15 cellular contexts compared by ENCODE assay signal in the genomic region with DNA sequence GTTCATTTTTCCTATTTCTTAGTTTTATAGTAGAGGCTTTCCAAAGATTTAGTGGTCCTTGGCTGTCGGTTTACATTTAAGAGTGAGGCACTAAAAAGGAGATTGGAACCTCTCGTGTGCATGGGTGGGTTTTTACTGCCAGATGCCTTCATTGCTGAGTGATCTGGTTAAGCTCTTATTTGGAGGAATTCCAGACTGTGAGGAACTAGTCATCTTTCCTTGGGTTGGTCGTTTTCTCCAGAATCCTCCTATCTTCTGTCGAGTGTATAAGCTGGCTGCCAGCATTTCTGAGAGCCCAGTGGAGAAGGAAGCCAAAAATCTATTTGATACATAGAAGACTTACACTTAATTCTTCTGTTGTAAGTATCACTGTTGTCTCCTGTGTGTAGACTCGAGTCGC. TPM values are rescaled to one million over a fixed set of nuclear protein-coding genes. Genes with fewer than 3 reads are reported as not detected.
DNase-seq lines count a peak whose midpoint lies in the region; ATAC-seq lines count a peak whose summit lies in the region.
"Had no signal": no experiment of that assay in that cellular context is flagged by ENCODE, and none has a peak within 500 bp of the region (broad histone marks: within the 10 kb centered on the region; RNA-seq: fewer than 3 reads in every experiment).

No MANE protein-coding gene starts in this region.

- H2AFZ ChIP-seq in ACC112 (ENCODE audit: low read length, unreplicated experiment) (no peak overlapping the region), GM23248 (no peak overlapping the region)

- peaks cover 84% of the 10 kb centered on the region for H3K79me2 ChIP-seq in ACC112 (ENCODE audit: control insufficient read depth, insufficient read depth, low read length, unreplicated experiment)
- peaks cover 100% of the 10 kb centered on the region for H3K79me2 ChIP-seq in GM23248 (ENCODE audit: insufficient read depth)

- H3K9me2 ChIP-seq in GM23248 (ENCODE audit: insufficient read depth): no peaks in the 10 kb centered on the region

- ATAC-seq in HG03159 (IDR thresholded peaks at IDR 0.05; ENCODE audit: unreplicated experiment): no peak
- ATAC-seq: activated CD8-positive, alpha-beta memory T cell treated with anti-CD3 and anti-CD28 coated beads, Interleukin-2, amount 10 ng/mL, durations not matched to agents 7 days and 5 days; body of pancreas had no signal

- DNase-seq in GM23248 (peak; percentile 83), amniotic epithelial cell (ENCODE audit: low read depth) (peak; percentile 78), hepatic stellate cell (ENCODE audit: low spot score) (peak; percentile 19), NCI-H1105 treated with DMSO at 0.1 percent for 48 hours (lab: John Stamatoyannopoulos, UW) (no peak), NCI-H2171 treated with DMSO at 0.1 percent for 48 hours (lab: John Stamatoyannopoulos, UW) (no peak), ACHN (no peak)
- DNase-seq: activated CD8-positive, alpha-beta memory T cell treated with anti-CD3 and anti-CD28 coated beads, Interleukin-2, amount 10 ng/mL, durations not matched to agents 7 days and 5 days; body of pancreas; NCI-H1092 treated with DMSO at 0.1 percent for 48 hours; NCI-H524 treated with DMSO at 0.1 percent for 48 hours; SHP77; stimulated activated CD4-positive, alpha-beta T cell treated with anti-CD3 and anti-CD28 coated beads, Interleukin-1b, Interleukin-23, amount 100 ng/mL, for 48 hours had no signal

- H4K20me1 ChIP-seq in GM23248 (ENCODE audit: insufficient read depth): peaks cover 46% of the 10 kb centered on the region

- H3K4me2 ChIP-seq in GM23248 (ENCODE audit: unreplicated experiment): no peak overlapping the region

- no peaks in the 10 kb centered on the region for H3K9me3 ChIP-seq in GM23248 (ENCODE audit: low read depth)
- H3K9me3 ChIP-seq: body of pancreas, prostate gland had no signal

- H3K4me1 ChIP-seq in ACC112 (ENCODE audit: control insufficient read depth, insufficient read depth, low read length, unreplicated experiment) (peaks cover 38% of the 10 kb centered on the region), GM23248 (ENCODE audit: insufficient read depth) (peaks cover 15% of the 10 kb centered on the region)
- H3K4me1 ChIP-seq: body of pancreas, prostate gland had no signal

- 55 to 63% methylated on average over 6 of the region's 6 CpGs for WGBS in GM23248 (ENCODE audit: low coverage in 1 of 2, low lambda C conversion rate in 2 of 2, missing lambda C conversion rate in 2 of 2), 2 experiments

- H3K27me3 ChIP-seq in ACC112 (ENCODE audit: insufficient read depth, low read length): no peaks in the 10 kb centered on the region
- no peaks in the 10 kb centered on the region for H3K27me3 ChIP-seq in GM23248 (replicated peaks; ENCODE audit: insufficient read depth)
- H3K27me3 ChIP-seq: body of pancreas had no signal

- H3K27ac ChIP-seq in ACC112 (ENCODE audit: low read depth, low read length) (peak overlapping the region; percentile 47), GM23248 (peak overlapping the region; percentile 42)
- H3K27ac ChIP-seq: body of pancreas, prostate gland had no signal

- peaks cover 68% of the 10 kb centered on the region for H3K36me3 ChIP-seq in ACC112 (ENCODE audit: insufficient read depth, low read length)
- H3K36me3 ChIP-seq in GM23248 (ENCODE audit: low read depth): peaks cover 68% of the 10 kb centered on the region

- 0 out of 2 replicates have a peak overlapping the region, but pooled peaks have one; percentile 10 for H3K9ac ChIP-seq in GM23248

- in situ Hi-C loops in GM23248 (cut with MboI) (no loop called here), ACHN (cut with HindIII; ENCODE audit: low pct_ligation_motif_present, low pct_unique_long_range_greater_than_20kb, low sequenced_read_pairs) (no loop called here)

- peaks cover 28% of the 10 kb centered on the region for H3F3A ChIP-seq in GM23248 (ENCODE audit: insufficient read depth)

- H3K4me3 ChIP-seq in ACC112 (ENCODE audit: low read depth, low read length) (no peak overlapping the region), GM23248 (no peak overlapping the region)
- H3K4me3 ChIP-seq: body of pancreas, prostate gland had no signal

RNA-seq across cellular contexts. Expression of a gene that starts 22.6 kb away (rescaled TPM):
- 149 and 175 TPM in 2 replicates for total RNA-seq in GM23248 (2014; rRNA removed; shearing (Covaris generic))
- polyA plus RNA-seq in GM23248 (2016; fragmentation: Nextera tagmentation; extraction: Ambion mirVana): 102 and 113 TPM in 2 replicates

RNA-seq across cellular contexts. Expression of a gene that starts 33.9 kb away (rescaled TPM):
- total RNA-seq in GM23248 (2014; rRNA removed; shearing (Covaris generic)): 17.8 and 21.4 TPM in 2 replicates
- polyA plus RNA-seq in GM23248 (2016; fragmentation: Nextera tagmentation; extraction: Ambion mirVana): 5.7 and 6.3 TPM in 2 replicates

Comparison
In these comparisons a context has a peak if more than half of its experiments do, and no peak if none do; other contexts are left out.
1. DNase-seq: peak in GM23248 (single experiment), amniotic epithelial cell (single experiment) and hepatic stellate cell (single experiment); none in NCI-H1105 treated with DMSO at 0.1 percent for 48 hours (single experiment), NCI-H2171 treated with DMSO at 0.1 percent for 48 hours (single experiment) and ACHN (single experiment).